Comparison of ENCODE assay signal across 1 cellular context in genomic region chr6:17054647-17055046, GRCh38.
TF ChIP-seq lines count a peak whose summit lies in the region.

No MANE protein-coding gene starts in this region.

TF ChIP-seq in IMR-90, 13 proteins besides CTCF, POLR2A, EP300 and RAD21 (continued from another document):
- no peak for TF ChIP-seq ELK1 (IDR thresholded peaks at IDR 0.05; ENCODE audit: borderline replicate concordance, low read depth, low read length)
- TF ChIP-seq USF2 (IDR thresholded peaks at IDR 0.05; ENCODE audit: low read depth, low read length) = no peak
